13 cellular contexts compared by ENCODE assay signal in genomic region chr3:186971578-186971977, GRCh38. TPM values are rescaled to one million over a fixed set of nuclear protein-coding genes. Genes with fewer than 3 reads are reported as not detected.
DNase-seq lines count a peak whose midpoint lies in the region; ATAC-seq and TF ChIP-seq lines count a peak whose summit lies in the region.
"Had no signal": no experiment of that assay in that cellular context is flagged by ENCODE, and none has a peak within 500 bp of the region (broad histone marks: within the 10 kb centered on the region; RNA-seq: fewer than 3 reads in every experiment).

No MANE protein-coding gene starts in this region.

- H3K4me3 Mint-ChIP-seq in natural killer cell treated with Interleukin-12 subunit alpha and Interleukin-12 subunit beta and Interleukin-15 and Interleukin-18, amount 100 ng/mL, for 72 hours = no peak overlapping the region

- H3K9me3 Mint-ChIP-seq in natural killer cell treated with Interleukin-12 subunit alpha and Interleukin-12 subunit beta and Interleukin-15 and Interleukin-18, amount 100 ng/mL, for 72 hours = no peaks in the 10 kb centered on the region

- H3K27me3 ChIP-seq in gastroesophageal sphincter = no peaks in the 10 kb centered on the region
- no peaks in the 10 kb centered on the region for H3K27me3 ChIP-seq in aorta (ENCODE audit: control insufficient read depth in 1 of 2, insufficient read depth in 2 of 2, low read length in 1 of 2)

- ATAC-seq in Right ventricle myocardium inferior = peak; percentile 27
- peak; percentile 49 for ATAC-seq in gastroesophageal sphincter
- ATAC-seq in natural killer cell treated with Interleukin-12 subunit alpha and Interleukin-12 subunit beta and Interleukin-15 and Interleukin-18, amount 100 ng/mL, for 72 hours = no peak
- ATAC-seq in aorta (ENCODE audit: low FRiP score) = peak; percentile 85

- H3K4me3 ChIP-seq in gastroesophageal sphincter = no peak overlapping the region
- no peak overlapping the region for H3K4me3 ChIP-seq in aorta (ENCODE audit: low read length in 2 of 2)

- TF ChIP-seq EP300 in gastroesophageal sphincter (IDR thresholded peaks at IDR 0.05) = no peak

- DNase-seq in Right ventricle myocardium inferior (ENCODE audit: missing footprints) (no peak), cardiac septum (ENCODE audit: low spot score) (no peak), aorta (peak in 1 of 2 donors; percentile 85), GM13977 (ENCODE audit: low spot score) (no peak), UCSD-AML1 (lab: John Stamatoyannopoulos, UW; ENCODE audit: unreplicated experiment) (no peak)
- no peak for DNase-seq in natural killer cell treated with Interleukin-12 subunit alpha and Interleukin-12 subunit beta and Interleukin-15 and Interleukin-18, amount 100 ng/mL, for 72 hours (ENCODE audit: low spot score)
- no peak for DNase-seq in activated naive CD4-positive, alpha-beta T cell (lab: John Stamatoyannopoulos, UW)
- DNase-seq: activated T-cell treated with anti-CD3 and anti-CD28 coated beads for 4 hours, cerebellar nuclear complex, DND-41, MM.1S, T-helper 9 cell had no signal

- H3K27me3 Mint-ChIP-seq in natural killer cell treated with Interleukin-12 subunit alpha and Interleukin-12 subunit beta and Interleukin-15 and Interleukin-18, amount 100 ng/mL, for 72 hours = no peaks in the 10 kb centered on the region

- H3K36me3 ChIP-seq in gastroesophageal sphincter = no peaks in the 10 kb centered on the region
- no peaks in the 10 kb centered on the region for H3K36me3 ChIP-seq in aorta (ENCODE audit: control insufficient read depth in 1 of 2, insufficient read depth in 2 of 2, low read length in 1 of 2)

- H3K9me3 ChIP-seq in gastroesophageal sphincter (no peaks in the 10 kb centered on the region), aorta (ENCODE audit: control insufficient read depth, low read length) (no peaks in the 10 kb centered on the region)

- peaks cover 42 to 50% of the 10 kb centered on the region in 2 donors for H3K4me1 Mint-ChIP-seq in natural killer cell treated with Interleukin-12 subunit alpha and Interleukin-12 subunit beta and Interleukin-15 and Interleukin-18, amount 100 ng/mL, for 72 hours (ENCODE audit: low read depth in 2 of 2)

- intact Hi-C loops in Right ventricle myocardium inferior (cut with DNase I) = no loop called here
- intact Hi-C loops in cardiac septum (cut with DNase I) = no loop called here
- intact Hi-C loops in aorta (cut with DNase I) = loop anchor here (5.0 to 10.0 kb wide), 3 partner anchors 39 to 136 kb away; partner anchors contain the start of gene ST6GAL1 (in 1 of the 2)

- in situ Hi-C loops in GM13977 (cut with MboI; ENCODE audit: low pct_unique_long_range_greater_than_20kb, low sequenced_read_pairs, unreplicated experiment) = no loop called here

- peaks cover 20% of the 10 kb centered on the region for H3K36me3 Mint-ChIP-seq in natural killer cell treated with Interleukin-12 subunit alpha and Interleukin-12 subunit beta and Interleukin-15 and Interleukin-18, amount 100 ng/mL, for 72 hours

- H3K4me1 ChIP-seq in gastroesophageal sphincter (peaks cover 0 to 17% (median 3%) of the 10 kb centered on the region in 3 donors), aorta (ENCODE audit: control insufficient read depth in 1 of 2, insufficient read depth in 2 of 2, low read length in 2 of 2) (peaks cover 4 to 5% of the 10 kb centered on the region in 2 donors)

- peak overlapping the region; percentile 36 to 79 for H3K27ac Mint-ChIP-seq in natural killer cell treated with Interleukin-12 subunit alpha and Interleukin-12 subunit beta and Interleukin-15 and Interleukin-18, amount 100 ng/mL, for 72 hours

- no peak for TF ChIP-seq POLR2A in gastroesophageal sphincter (IDR thresholded peaks at IDR 0.05)

- 67 to 86% methylated on average over 1 of the region's 1 CpG for WGBS in gastroesophageal sphincter (ENCODE audit: low coverage in 1 of 2), 2 donors
- 8 to 11% methylated on average over 1 of the region's 1 CpG for WGBS in aorta, 2 donors

- no peak for TF ChIP-seq CTCF in gastroesophageal sphincter (IDR thresholded peaks at IDR 0.05)
- TF ChIP-seq CTCF in GM13977 (IDR thresholded peaks at IDR 0.05; ENCODE audit: extremely low read depth, insufficient read depth, missing control alignments) = no peak

- H3K27ac ChIP-seq in gastroesophageal sphincter = peak overlapping the region in 3 of 4 donors; percentile 16 to 59 (median 26)
- peak overlapping the region; percentile 92 to 96 for H3K27ac ChIP-seq in aorta (ENCODE audit: low read depth in 1 of 2, low read length in 2 of 2)

RNA-seq across cellular contexts. Expression of gene ST6GAL1, which starts 41.3 kb away (rescaled TPM):
- total RNA-seq in Right ventricle myocardium inferior (77.1 TPM), cardiac septum (61.8 TPM), gastroesophageal sphincter (10 to 100 TPM; 18.0 to 32.2 (median 20.9) TPM), aorta (100 to 1,000 TPM in 1 of 2 donors, 10 to 100 TPM in 1; 80.3 to 140 TPM)
- 100 to 1,000 TPM; 179 to 304 TPM for total RNA-seq in natural killer cell treated with Interleukin-12 subunit alpha and Interleukin-12 subunit beta and Interleukin-15 and Interleukin-18, amount 100 ng/mL, for 72 hours
- polyA plus RNA-seq in aorta = 10 to 100 TPM; 11.8 to 20.5 TPM

Comparison
In these comparisons a context has a peak if more than half of its experiments do, and no peak if none do; other contexts are left out.
1. ATAC-seq: peak in Right ventricle myocardium inferior (single experiment), gastroesophageal sphincter (single experiment) and aorta (single experiment); none in natural killer cell treated with Interleukin-12 subunit alpha and Interleukin-12 subunit beta and Interleukin-15 and Interleukin-18, amount 100 ng/mL, for 72 hours (0 of 2).
2. intact Hi-C loops: an anchor here in aorta (5.0 to 10.0 kb wide); none called in Right ventricle myocardium inferior and cardiac septum.